8 cellular contexts compared by ENCODE assay signal in genomic region chr5:64767959-64768357, GRCh38. TPM values are rescaled to one million over a fixed set of nuclear protein-coding genes. Genes with fewer than 3 reads are reported as not detected.
DNase-seq lines count a peak whose midpoint lies in the region; ATAC-seq and FAIRE-seq lines count a peak whose summit lies in the region.

No MANE protein-coding gene starts in this region.

- peak; percentile 13 for ATAC-seq in GM21723 (IDR thresholded peaks at IDR 0.05; ENCODE audit: unreplicated experiment)

- no peaks in the 10 kb centered on the region for H3K27me3 ChIP-seq in MG63
- no peaks in the 10 kb centered on the region for H3K27me3 ChIP-seq in iPS-20b (ENCODE audit: insufficient read depth, low read length)

- peak overlapping the region; percentile 89 for H3K27ac ChIP-seq in angular gyrus (ENCODE audit: low read depth, low read length)
- H3K27ac ChIP-seq in iPS-20b (ENCODE audit: low read length), result peak overlapping the region; percentile 90

- FAIRE-seq in GM19239 (lab: Jason Lieb, UNC), result no peak

- peaks cover 24% of the 10 kb centered on the region for H3K36me3 ChIP-seq in MG63
- peaks cover 43% of the 10 kb centered on the region for H3K36me3 ChIP-seq in iPS-20b (ENCODE audit: insufficient read depth, low read depth, low read length)

- H3K9me3 ChIP-seq in MG63 (no peaks in the 10 kb centered on the region), iPS-20b (ENCODE audit: insufficient read depth, low read depth, low read length) (no peaks in the 10 kb centered on the region)

- DNase-seq in EL, result peak; percentile 26
- peak; percentile 6 for DNase-seq in MG63
- DNase-seq in stimulated activated CD4-positive, alpha-beta T cell treated with anti-CD3 and anti-CD28 coated beads, Interleukin-1b, Interleukin-23, amount 100 ng/mL, for 4 hours (ENCODE audit: low read depth in 2 of 2), result peak; percentile 5 to 11
- no peak for DNase-seq in NCI-H2196 (lab: John Stamatoyannopoulos, UW; ENCODE audit: unreplicated experiment)
- no peak for DNase-seq in GM19239 (ENCODE audit: insufficient read length, low spot score)

- H3K4me3 ChIP-seq in MG63, result peak overlapping the region; percentile 97
- peak overlapping the region; percentile 100 for H3K4me3 ChIP-seq in iPS-20b (ENCODE audit: low read length)

- peak overlapping the region; percentile 97 for H3K9ac ChIP-seq in iPS-20b (ENCODE audit: low read depth, low read length)

- H3K4me1 ChIP-seq in iPS-20b (ENCODE audit: insufficient read depth, low read length), result peaks cover 7% of the 10 kb centered on the region

RNA-seq across cellular contexts. Expression of gene SREK1IP1, which starts 0.5 kb away (rescaled TPM):
- 5.1 and 10.4 TPM in 2 replicates for total RNA-seq in MG63 (2014; rRNA removed; shearing (Covaris generic); ENCODE audit: low replicate concordance)

RNA-seq across cellular contexts. Expression of gene CWC27, which starts 0.8 kb away (rescaled TPM):
- total RNA-seq in MG63 (2014; rRNA removed; shearing (Covaris generic); ENCODE audit: low replicate concordance), result 12.3 and 60.7 TPM in 2 replicates

Comparison
In these comparisons a context has a peak if more than half of its experiments do, and no peak if none do; other contexts are left out.
1. DNase-seq: peak in EL (single experiment), MG63 (single experiment) and stimulated activated CD4-positive, alpha-beta T cell treated with anti-CD3 and anti-CD28 coated beads, Interleukin-1b, Interleukin-23, amount 100 ng/mL, for 4 hours (2 of 2); none in NCI-H2196 (single experiment) and GM19239 (single experiment).